ENCODE assay signal across 21 cellular contexts in the genomic region with DNA sequence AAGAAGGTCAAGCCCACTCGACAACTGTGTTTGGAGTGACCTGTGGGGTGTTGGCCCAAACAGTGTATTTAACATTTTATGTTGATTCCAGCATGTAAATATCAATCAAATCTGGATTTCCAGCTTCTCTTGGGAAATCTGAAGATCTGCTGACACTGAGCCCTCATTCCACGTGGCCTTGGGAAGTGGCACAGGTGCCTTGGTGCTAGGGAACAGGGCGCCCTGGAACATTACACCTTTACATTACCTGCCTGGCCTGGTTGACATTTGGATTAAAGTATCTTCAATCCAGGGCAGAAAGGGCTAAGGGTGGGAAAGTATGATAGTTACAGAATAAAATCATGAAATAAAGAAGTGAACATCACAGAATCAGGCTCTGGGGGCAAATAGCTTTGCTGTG.
DNase-seq lines count a peak whose midpoint lies in the region; ATAC-seq, FAIRE-seq and TF ChIP-seq lines count a peak whose summit lies in the region.
"Had no signal": no experiment of that assay in that cellular context is flagged by ENCODE, and none has a peak within 500 bp of the region (broad histone marks: within the 10 kb centered on the region; RNA-seq: fewer than 3 reads in every experiment).

No MANE protein-coding gene starts in this region.

- H3K9me3 ChIP-seq in liver (ENCODE audit: control insufficient read depth in 4 of 4, low read length in 3 of 4) (no peaks in the 10 kb centered on the region), HepG2 (ENCODE audit: low read length) (no peaks in the 10 kb centered on the region), sigmoid colon (no peaks in the 10 kb centered on the region)
- H3K9me3 ChIP-seq: BLaER1, Peyer's patch, SJSA1 had no signal

- in situ Hi-C loops in HepG2 (cut with HindIII; ENCODE audit: extremely low pct_ligation_motif_present, low pct_unique_long_range_greater_than_20kb): no loop called here

- H3K36me3 ChIP-seq in liver (ENCODE audit: control insufficient read depth in 4 of 4, insufficient read depth in 3 of 4, low read depth in 1 of 4, low read length in 3 of 4) (peaks cover 0 to 11% (median 7%) of the 10 kb centered on the region in 4 donors), HepG2 (replicated peaks in 1 of 2; ENCODE audit: control insufficient read depth in 1 of 2, insufficient read depth in 2 of 2, low read length in 2 of 2) (peaks cover 16 to 64% of the 10 kb centered on the region in 2 experiments), sigmoid colon (peaks cover 0 to 29% (median 4%) of the 10 kb centered on the region in 4 donors)
- H3K36me3 ChIP-seq: BLaER1 had no signal

- TF ChIP-seq RAD21 in liver (IDR thresholded peaks at IDR 0.05): no peak
- no peak for TF ChIP-seq RAD21 in HepG2 (CRISPR knock-in tag; IDR thresholded peaks at IDR 0.05)

- peak overlapping the region in 1 of 2 donors; percentile 45 for H3K9ac ChIP-seq in liver (ENCODE audit: low read depth in 1 of 2, low read length in 2 of 2)
- no peak overlapping the region for H3K9ac ChIP-seq in HepG2 (ENCODE audit: insufficient read depth, low read depth, low read length)
- H3K9ac ChIP-seq: BLaER1 had no signal

- no peak for FAIRE-seq in HepG2 (lab: Jason Lieb, UNC)
- FAIRE-seq: H1 had no signal

- intact Hi-C loops in HepG2 (cut with micrococcal nuclease; ENCODE audit: unreplicated experiment) (no loop called here), sigmoid colon (cut with DNase I) (no loop called here)

- ATAC-seq in HepG2: no peak
- no peak for ATAC-seq in GM21528 (IDR thresholded peaks at IDR 0.05; ENCODE audit: low FRiP score, unreplicated experiment)

- TF ChIP-seq CTCF in liver (IDR thresholded peaks at IDR 0.05; ENCODE audit: low read depth, low read length, missing input control) (no peak), HepG2 (CRISPR knock-in tag; IDR thresholded peaks at IDR 0.05) (no peak), mesothelial cell of epicardium (IDR thresholded peaks at IDR 0.05; ENCODE audit: unreplicated experiment) (no peak), sigmoid colon (IDR thresholded peaks at IDR 0.05) (no peak), endothelial cell (IDR thresholded peaks at IDR 0.05; ENCODE audit: unreplicated experiment) (no peak)

- H3K4me1 Mint-ChIP-seq in mesothelial cell of epicardium (peaks cover 84% of the 10 kb centered on the region), endothelial cell (ENCODE audit: unreplicated experiment) (peaks cover 15% of the 10 kb centered on the region)

- H3K36me3 Mint-ChIP-seq in mesothelial cell of epicardium (peaks cover 32% of the 10 kb centered on the region), endothelial cell (ENCODE audit: low read depth, unreplicated experiment) (no peaks in the 10 kb centered on the region)

- H3K27ac ChIP-seq in liver (ENCODE audit: low read depth in 1 of 2, low read length in 2 of 2) (peak overlapping the region; percentile 67 to 75), HepG2 (ENCODE audit: extremely low read length, insufficient read depth, low read length) (no peak overlapping the region), sigmoid colon (peak overlapping the region in 3 of 4 donors; percentile 60 to 72 (median 63))
- H3K27ac ChIP-seq: 22Rv1, BLaER1, Peyer's patch, SJSA1 had no signal

- WGBS in liver: 61% methylated on average over 3 of the region's 3 CpGs
- WGBS in HepG2 (ENCODE audit: low lambda C conversion rate): 95% methylated on average over 3 of the region's 3 CpGs
- 95% methylated on average over 3 of the region's 3 CpGs for WGBS in sigmoid colon, 2 donors

- H3K4me3 Mint-ChIP-seq in mesothelial cell of epicardium: no peak overlapping the region
- no peak overlapping the region for H3K4me3 Mint-ChIP-seq in endothelial cell (ENCODE audit: unreplicated experiment)
- H3K4me3 Mint-ChIP-seq: CD4-positive, alpha-beta T cell had no signal

- H2AFZ ChIP-seq in HepG2 (ENCODE audit: low read length): no peak overlapping the region

- H3K4me3 ChIP-seq in liver (ENCODE audit: low read depth in 1 of 3, low read length in 3 of 3) (no peak overlapping the region), HepG2 (replicated peaks in 1 of 3; ENCODE audit: insufficient read depth in 1 of 3, low read depth in 2 of 3, low read length in 3 of 3) (no peak overlapping the region), sigmoid colon (no peak overlapping the region)
- H3K4me3 ChIP-seq: BLaER1, Peyer's patch, SJSA1 had no signal

- H4K20me1 ChIP-seq in HepG2 (ENCODE audit: insufficient read depth, low read length): no peaks in the 10 kb centered on the region
- H4K20me1 ChIP-seq: BLaER1 had no signal

- no peak for TF ChIP-seq EP300 in HepG2 (IDR thresholded peaks at IDR 0.05; ENCODE audit: low read depth in 2 of 2, low read length in 2 of 2)
- TF ChIP-seq EP300 in HepG2 (CRISPR knock-in tag; IDR thresholded peaks at IDR 0.05; ENCODE audit: borderline replicate concordance): no peak
- TF ChIP-seq EP300 in sigmoid colon (IDR thresholded peaks at IDR 0.05): no peak

- H3K4me1 ChIP-seq in liver (ENCODE audit: control insufficient read depth in 4 of 4, insufficient read depth in 4 of 4, low read length in 3 of 4) (peaks cover 9 to 44% (median 43%) of the 10 kb centered on the region in 4 donors), HepG2 (ENCODE audit: insufficient read depth, low read length) (no peaks in the 10 kb centered on the region), sigmoid colon (peaks cover 0 to 44% (median 31%) of the 10 kb centered on the region in 4 donors)
- H3K4me1 ChIP-seq: Peyer's patch had no signal

- no peaks in the 10 kb centered on the region for H3K9me3 Mint-ChIP-seq in mesothelial cell of epicardium
- H3K9me3 Mint-ChIP-seq in endothelial cell (ENCODE audit: unreplicated experiment): no peaks in the 10 kb centered on the region
- H3K9me3 Mint-ChIP-seq: CD4-positive, alpha-beta T cell had no signal

- H3K79me2 ChIP-seq in HepG2 (ENCODE audit: insufficient read depth, low read length): no peaks in the 10 kb centered on the region

- no peak for DNase-seq in HepG2 (ENCODE audit: low spot score)
- no peak for DNase-seq in mesothelial cell of epicardium (ENCODE audit: low spot score in 2 of 2, unreplicated experiment in 2 of 2)
- no peak for DNase-seq in sigmoid colon
- no peak for DNase-seq in LoVo (ENCODE audit: low spot score)
- DNase-seq in endothelial cell (ENCODE audit: low spot score): no peak
- no peak for DNase-seq in OCI-M1 (lab: John Stamatoyannopoulos, UW)
- DNase-seq: ACHN; CD4-positive, alpha-beta T cell; COR-L47; DMS79; KG1; NCI-H146; NCI-H510A treated with DMSO at 0.1 percent for 48 hours; NK-92 treated with Interleukin-12 subunit alpha and Interleukin-12 subunit beta, amount 100 ng/mL, for 24 hours; Peyer's patch had no signal

- BruUV-seq in HepG2 (replicated peaks; lab: Mats Ljungman, UMichigan): no TSS peak

- TF ChIP-seq POLR2A in HepG2 (IDR thresholded peaks at IDR 0.05; ENCODE audit: insufficient read depth in 1 of 2, low read depth in 2 of 2, low read length in 2 of 2) (no peak), sigmoid colon (IDR thresholded peaks at IDR 0.05) (no peak)

- CTCF ChIA-PET in HepG2 (lab: Yijun Ruan, JAX; ENCODE audit: low intra/inter-chr PET ratio, low total read pairs): no interaction called here

- H3K27me3 Mint-ChIP-seq in mesothelial cell of epicardium (ENCODE audit: low read depth) (no peaks in the 10 kb centered on the region), endothelial cell (ENCODE audit: unreplicated experiment) (peaks cover 1% of the 10 kb centered on the region)
- H3K27me3 Mint-ChIP-seq: CD4-positive, alpha-beta T cell had no signal

- H3K4me2 ChIP-seq in HepG2 (ENCODE audit: low read depth, low read length): no peak overlapping the region
- H3K4me2 ChIP-seq: BLaER1 had no signal

- peak overlapping the region; percentile 92 for H3K27ac Mint-ChIP-seq in mesothelial cell of epicardium
- H3K27ac Mint-ChIP-seq in endothelial cell (ENCODE audit: unreplicated experiment): no peak overlapping the region
- H3K27ac Mint-ChIP-seq: CD4-positive, alpha-beta T cell had no signal

- POLR2A ChIA-PET in HepG2 (lab: Yijun Ruan, JAX): no interaction called here

- H3K27me3 ChIP-seq in liver (ENCODE audit: control insufficient read depth in 4 of 4, insufficient read depth in 4 of 4, low read length in 3 of 4) (no peaks in the 10 kb centered on the region), HepG2 (ENCODE audit: control insufficient read depth in 1 of 2, insufficient read depth in 2 of 2, low read length in 2 of 2) (no peaks in the 10 kb centered on the region), sigmoid colon (no peaks in the 10 kb centered on the region)
- H3K27me3 ChIP-seq: BLaER1, Peyer's patch, SJSA1 had no signal

TF ChIP-seq in liver, 16 proteins besides CTCF, POLR2A, EP300 and RAD21 (continues in another document):
- TF ChIP-seq NR2F2 (IDR thresholded peaks at IDR 0.05) (no peak), JUND (IDR thresholded peaks at IDR 0.05) (no peak)

TF ChIP-seq in HepG2, 621 proteins besides CTCF, POLR2A, EP300 and RAD21:
- no peak for TF ChIP-seq ZFP82 (CRISPR knock-in tag; IDR thresholded peaks at IDR 0.05; ENCODE audit: borderline replicate concordance)
- TF ChIP-seq ZNF230 (CRISPR knock-in tag; IDR thresholded peaks at IDR 0.05): no peak
- no peak for TF ChIP-seq ZNF777 (CRISPR knock-in tag; IDR thresholded peaks at IDR 0.05)
- no peak for TF ChIP-seq ZNF556 (CRISPR knock-in tag; IDR thresholded peaks at IDR 0.05; ENCODE audit: borderline replicate concordance)
- no peak for TF ChIP-seq E2F5 (CRISPR knock-in tag; conservative IDR thresholded peaks at IDR 0.05)
- no peak for TF ChIP-seq JARID2 (CRISPR knock-in tag; IDR thresholded peaks at IDR 0.05; ENCODE audit: insufficient replicate concordance)
- TF ChIP-seq ZNF747 (CRISPR knock-in tag; IDR thresholded peaks at IDR 0.05; ENCODE audit: borderline replicate concordance): no peak
- TF ChIP-seq, protein P1, sequence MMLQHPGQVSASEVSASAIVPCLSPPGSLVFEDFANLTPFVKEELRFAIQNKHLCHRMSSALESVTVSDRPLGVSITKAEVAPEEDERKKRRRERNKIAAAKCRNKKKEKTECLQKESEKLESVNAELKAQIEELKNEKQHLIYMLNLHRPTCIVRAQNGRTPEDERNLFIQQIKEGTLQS (CRISPR knock-in tag; IDR thresholded peaks at IDR 0.05): no peak
- no peak for TF ChIP-seq BRD4 (CRISPR knock-in tag; IDR thresholded peaks at IDR 0.05)
- TF ChIP-seq NCOR1 (IDR thresholded peaks at IDR 0.05; ENCODE audit: borderline replicate concordance, low read length): no peak
- TF ChIP-seq KDM4B (CRISPR knock-in tag; IDR thresholded peaks at IDR 0.05): no peak
